In genomic region chr15:37298271-37298670, GRCh38 we compare ENCODE assay signal across 32 cellular contexts.
"Had no signal": no experiment of that assay in that cellular context is flagged by ENCODE, and none has a peak within 500 bp of the region (broad histone marks: within the 10 kb centered on the region; RNA-seq: fewer than 3 reads in every experiment).

No MANE protein-coding gene starts in this region.

- H3K4me1 ChIP-seq: SJCRH30 had no signal

- ATAC-seq: Panc1, Right ventricle myocardium inferior, SK-N-SH treated with all-trans-retinoic acid at 6 μM for 48 hours, T-cell had no signal

- H3K27ac ChIP-seq: PC-9, RWPE1, SJCRH30, SK-N-MC had no signal

- H3K4me3 ChIP-seq: MG63, PC-9, SJCRH30, SK-N-MC had no signal

- H3K9me3 ChIP-seq: MG63, SJCRH30 had no signal

- H3K36me3 ChIP-seq: MG63, SJCRH30 had no signal

- H2AFZ ChIP-seq: PC-9 had no signal

- H3K4me2 ChIP-seq: PC-9 had no signal

- DNase-seq: Kasumi-1, KG1, MG63, NCI-H1048, NCI-H1092 treated with DMSO at 0.1 percent for 48 hours, NCI-H1105 treated with DMSO at 0.1 percent for 48 hours, NCI-H1417, NCI-H1436, NCI-H146, NCI-H1694, NCI-H187, NCI-H1930, NCI-H2029 treated with DMSO at 0.1 percent for 48 hours, NCI-H2081 treated with DMSO at 0.1 percent for 48 hours, NCI-H2107, NCI-H2171, NCI-H345, NCI-H446, NCI-H510A treated with DMSO at 0.1 percent for 48 hours, NCI-H524 treated with DMSO at 0.1 percent for 48 hours, NCI-H526 treated with DMSO at 0.1 percent for 48 hours, NCI-H774, PC-9, SIG-M5, SJCRH30, T-cell had no signal

- FAIRE-seq: RCC 7860 had no signal

- H3K27me3 ChIP-seq: MG63, SJCRH30 had no signal
